In genomic region chr1:8170059-8170835, GRCh38 we compare ENCODE assay signal across 8 cellular contexts.
DNase-seq lines count a peak whose midpoint lies in the region; ATAC-seq, FAIRE-seq and TF ChIP-seq lines count a peak whose summit lies in the region.

No MANE protein-coding gene starts in this region.

- in situ Hi-C loops in HepG2 (cut with HindIII; ENCODE audit: extremely low pct_ligation_motif_present, low pct_unique_long_range_greater_than_20kb) = no loop called here
- in situ Hi-C loops in transverse colon (cut with MboI; ENCODE audit: low pct_ligation_motif_present in 1 of 4, low pct_unique_long_range_greater_than_20kb in 1 of 4, low sequenced_read_pairs in 3 of 4) = no loop called here

- CTCF ChIA-PET in activated CD4-positive, alpha-beta T cell treated with anti-CD3 and anti-CD28 coated beads, Interleukin-2, amount 10 ng/mL, durations not matched to agents 7 days and 5 days (lab: Charles Lee) = interaction anchor here (0.6 to 1.2 kb wide), 3 partner anchors 9 to 248 kb away, joined by 3 read pairs; no protein-coding TSS in a partner anchor
- CTCF ChIA-PET in activated CD4-positive, alpha-beta memory T cell treated with anti-CD3 and anti-CD28 coated beads for 36 hours (lab: Charles Lee) = interaction anchor here (1.0 to 1.6 kb wide), 2 partner anchors 139 to 155 kb away, joined by 3 to 4 read pairs; no protein-coding TSS in a partner anchor
- CTCF ChIA-PET in HepG2 (lab: Yijun Ruan, JAX; ENCODE audit: low intra/inter-chr PET ratio, low total read pairs) = no interaction called here

- peak; percentile 91 for ATAC-seq in HepG2
- ATAC-seq in HG02870 (IDR thresholded peaks at IDR 0.05; ENCODE audit: unreplicated experiment) = no peak
- ATAC-seq in GM19035 (IDR thresholded peaks at IDR 0.05; ENCODE audit: unreplicated experiment) = no peak

- H3K4me2 ChIP-seq in HepG2 (ENCODE audit: low read depth, low read length) = peak overlapping the region; percentile 67

- TSS peak; percentile 66 for BruUV-seq in HepG2 (replicated peaks; lab: Mats Ljungman, UMichigan)

- no peaks in the 10 kb centered on the region for H3K27me3 Mint-ChIP-seq in activated CD4-positive, alpha-beta T cell treated with anti-CD3 and anti-CD28 coated beads, Interleukin-2, amount 10 ng/mL, durations not matched to agents 7 days and 5 days
- H3K27me3 Mint-ChIP-seq in activated CD4-positive, alpha-beta memory T cell treated with anti-CD3 and anti-CD28 coated beads for 36 hours = no peaks in the 10 kb centered on the region

- H3K9me3 Mint-ChIP-seq in activated CD4-positive, alpha-beta T cell treated with anti-CD3 and anti-CD28 coated beads, Interleukin-2, amount 10 ng/mL, durations not matched to agents 7 days and 5 days = no peaks in the 10 kb centered on the region
- no peaks in the 10 kb centered on the region for H3K9me3 Mint-ChIP-seq in activated CD4-positive, alpha-beta memory T cell treated with anti-CD3 and anti-CD28 coated beads for 36 hours

- no peak overlapping the region for H2AFZ ChIP-seq in HepG2 (ENCODE audit: low read length)

- peak; percentile 11; the same call in 1 of the 2 replicates for TF ChIP-seq CTCF in HepG2 (CRISPR knock-in tag; IDR thresholded peaks at IDR 0.05)
- no peak for TF ChIP-seq CTCF in transverse colon (IDR thresholded peaks at IDR 0.05)

- peak; percentile 38 to 80; a peak in 3 of 4 replicates for TF ChIP-seq EP300 in HepG2 (IDR thresholded peaks at IDR 0.05; ENCODE audit: low read depth in 2 of 2, low read length in 2 of 2)
- no peak for TF ChIP-seq EP300 in HepG2 (CRISPR knock-in tag; IDR thresholded peaks at IDR 0.05; ENCODE audit: borderline replicate concordance)
- TF ChIP-seq EP300 in transverse colon (IDR thresholded peaks at IDR 0.05; ENCODE audit: low read depth) = no peak

- POLR2A ChIA-PET in activated CD4-positive, alpha-beta T cell treated with anti-CD3 and anti-CD28 coated beads, Interleukin-2, amount 10 ng/mL, durations not matched to agents 7 days and 5 days (lab: Charles Lee) = no interaction called here
- POLR2A ChIA-PET in activated CD4-positive, alpha-beta memory T cell treated with anti-CD3 and anti-CD28 coated beads for 36 hours (lab: Charles Lee) = no interaction called here
- POLR2A ChIA-PET in HepG2 (lab: Yijun Ruan, JAX) = interaction anchor here (0.7 to 7.2 kb wide), 26 partner anchors 9 to 155 kb away, joined by 3 to 106 read pairs (median 6); partner anchors contain the start of gene ERRFI1

- no peaks in the 10 kb centered on the region for H3K9me3 ChIP-seq in HepG2 (ENCODE audit: low read length)
- no peaks in the 10 kb centered on the region for H3K9me3 ChIP-seq in transverse colon

- no peaks in the 10 kb centered on the region for H4K20me1 ChIP-seq in HepG2 (ENCODE audit: insufficient read depth, low read length)

- H3K36me3 ChIP-seq in HepG2 (replicated peaks in 1 of 2; ENCODE audit: control insufficient read depth in 1 of 2, insufficient read depth in 2 of 2, low read length in 2 of 2) = no peaks in the 10 kb centered on the region
- H3K36me3 ChIP-seq in transverse colon = no peaks in the 10 kb centered on the region

- H3K4me3 Mint-ChIP-seq in activated CD4-positive, alpha-beta T cell treated with anti-CD3 and anti-CD28 coated beads, Interleukin-2, amount 10 ng/mL, durations not matched to agents 7 days and 5 days = no peak overlapping the region
- no peak overlapping the region for H3K4me3 Mint-ChIP-seq in activated CD4-positive, alpha-beta memory T cell treated with anti-CD3 and anti-CD28 coated beads for 36 hours

- H3K4me3 ChIP-seq in HepG2 (replicated peaks in 1 of 3; ENCODE audit: insufficient read depth in 1 of 3, low read depth in 2 of 3, low read length in 3 of 3) (peak overlapping the region in 1 of 3 experiments; percentile 42; a peak in 2 of 6 replicates), transverse colon (no peak overlapping the region)

- WGBS in HepG2 (ENCODE audit: low lambda C conversion rate) = 0% methylated on average over 6 of the region's 13 CpGs
- WGBS in transverse colon (ENCODE audit: low coverage in 1 of 2), 2 donors = 59% methylated on average over 13 of the region's 13 CpGs; no CpG with 5 or more reads in 1 of the 2 donors

- H3K79me2 ChIP-seq in HepG2 (ENCODE audit: insufficient read depth, low read length) = no peaks in the 10 kb centered on the region

- H3K27me3 ChIP-seq in HepG2 (ENCODE audit: control insufficient read depth in 1 of 2, insufficient read depth in 2 of 2, low read length in 2 of 2) (no peaks in the 10 kb centered on the region), transverse colon (no peaks in the 10 kb centered on the region)

- intact Hi-C loops in activated CD4-positive, alpha-beta memory T cell treated with anti-CD3 and anti-CD28 coated beads for 36 hours (cut with micrococcal nuclease) = no loop called here
- intact Hi-C loops in HepG2 (cut with micrococcal nuclease; ENCODE audit: unreplicated experiment) = no loop called here
- intact Hi-C loops in transverse colon (cut with DNase I; ENCODE audit: low total_unique reads) = no loop called here

- H3K27ac ChIP-seq in HepG2 (ENCODE audit: extremely low read length, insufficient read depth, low read length) (peak overlapping the region; percentile 97), transverse colon (peak overlapping the region; percentile 74 to 83 (median 78))

- H3K9ac ChIP-seq in HepG2 (ENCODE audit: insufficient read depth, low read depth, low read length) = peak overlapping the region; percentile 73

- peaks cover 6% of the 10 kb centered on the region for H3K36me3 Mint-ChIP-seq in activated CD4-positive, alpha-beta T cell treated with anti-CD3 and anti-CD28 coated beads, Interleukin-2, amount 10 ng/mL, durations not matched to agents 7 days and 5 days (ENCODE audit: low read depth)
- no peaks in the 10 kb centered on the region for H3K36me3 Mint-ChIP-seq in activated CD4-positive, alpha-beta memory T cell treated with anti-CD3 and anti-CD28 coated beads for 36 hours

- H3K27ac Mint-ChIP-seq in activated CD4-positive, alpha-beta T cell treated with anti-CD3 and anti-CD28 coated beads, Interleukin-2, amount 10 ng/mL, durations not matched to agents 7 days and 5 days = peak overlapping the region; percentile 95
- H3K27ac Mint-ChIP-seq in activated CD4-positive, alpha-beta memory T cell treated with anti-CD3 and anti-CD28 coated beads for 36 hours = peak overlapping the region; percentile 91

- TF ChIP-seq RAD21 in HepG2 (CRISPR knock-in tag; IDR thresholded peaks at IDR 0.05) = no peak; the same call in 1 of the 2 replicates

- no peak for DNase-seq in activated CD4-positive, alpha-beta T cell treated with anti-CD3 and anti-CD28 coated beads, Interleukin-2, amount 10 ng/mL, durations not matched to agents 7 days and 5 days
- no peak for DNase-seq in activated CD4-positive, alpha-beta T cell treated with anti-CD3 and anti-CD28 coated beads for 4 hours
- DNase-seq in activated CD4-positive, alpha-beta memory T cell treated with anti-CD3 and anti-CD28 coated beads for 36 hours = no peak
- DNase-seq in HepG2 (ENCODE audit: low spot score) (peak; percentile 80), transverse colon (no peak)
- no peak for DNase-seq in stimulated activated CD4-positive, alpha-beta T cell treated with anti-CD3 and anti-CD28 coated beads, Interleukin-4, amount 100 ng/mL, for 4 hours

- FAIRE-seq in HepG2 (lab: Jason Lieb, UNC) = peak; percentile 84

- TF ChIP-seq POLR2A in HepG2 (IDR thresholded peaks at IDR 0.05; ENCODE audit: insufficient read depth in 1 of 2, low read depth in 2 of 2, low read length in 2 of 2) (peak in 1 of 2 experiments; percentile 29; a peak in 2 of 4 replicates), transverse colon (IDR thresholded peaks at IDR 0.05) (no peak)

- H3K4me1 ChIP-seq in HepG2 (ENCODE audit: insufficient read depth, low read length) = peaks cover 81% of the 10 kb centered on the region
- peaks cover 14 to 35% (median 23%) of the 10 kb centered on the region in 4 donors for H3K4me1 ChIP-seq in transverse colon

- peaks cover 40% of the 10 kb centered on the region for H3K4me1 Mint-ChIP-seq in activated CD4-positive, alpha-beta T cell treated with anti-CD3 and anti-CD28 coated beads, Interleukin-2, amount 10 ng/mL, durations not matched to agents 7 days and 5 days
- H3K4me1 Mint-ChIP-seq in activated CD4-positive, alpha-beta memory T cell treated with anti-CD3 and anti-CD28 coated beads for 36 hours (ENCODE audit: low read depth) = peaks cover 38% of the 10 kb centered on the region

TF ChIP-seq in HepG2, 621 proteins besides CTCF, POLR2A, EP300 and RAD21 (continues in another document):
- TF ChIP-seq GABPA (IDR thresholded peaks at IDR 0.05; ENCODE audit: low read depth, low read length) (no peak), GABPA (CRISPR knock-in tag; IDR thresholded peaks at IDR 0.05; ENCODE audit: low read depth) (peak; percentile 41; the same call in 1 of the 2 replicates), MEIS2 (CRISPR knock-in tag; IDR thresholded peaks at IDR 0.05) (peak; percentile 61), SRSF9 (IDR thresholded peaks at IDR 0.05; ENCODE audit: borderline replicate concordance, insufficient read depth, low read depth, low read length, poor library complexity, severe bottlenecking) (no peak), RARA (CRISPR knock-in tag; IDR thresholded peaks at IDR 0.05) (peak; percentile 93), REPIN1 (CRISPR knock-in tag; IDR thresholded peaks at IDR 0.05; ENCODE audit: borderline replicate concordance, low read depth) (no peak; the same call in 1 of the 2 replicates), NFATC3 (CRISPR knock-in tag; IDR thresholded peaks at IDR 0.05) (no peak), ZNF740 (CRISPR knock-in tag; IDR thresholded peaks at IDR 0.05) (no peak)
- TF ChIP-seq, protein P1, sequence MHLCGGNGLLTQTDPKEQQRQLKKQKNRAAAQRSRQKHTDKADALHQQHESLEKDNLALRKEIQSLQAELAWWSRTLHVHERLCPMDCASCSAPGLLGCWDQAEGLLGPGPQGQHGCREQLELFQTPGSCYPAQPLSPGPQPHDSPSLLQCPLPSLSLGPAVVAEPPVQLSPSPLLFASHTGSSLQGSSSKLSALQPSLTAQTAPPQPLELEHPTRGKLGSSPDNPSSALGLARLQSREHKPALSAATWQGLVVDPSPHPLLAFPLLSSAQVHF (CRISPR knock-in tag; IDR thresholded peaks at IDR 0.05) = no peak
- TF ChIP-seq, protein P2, sequence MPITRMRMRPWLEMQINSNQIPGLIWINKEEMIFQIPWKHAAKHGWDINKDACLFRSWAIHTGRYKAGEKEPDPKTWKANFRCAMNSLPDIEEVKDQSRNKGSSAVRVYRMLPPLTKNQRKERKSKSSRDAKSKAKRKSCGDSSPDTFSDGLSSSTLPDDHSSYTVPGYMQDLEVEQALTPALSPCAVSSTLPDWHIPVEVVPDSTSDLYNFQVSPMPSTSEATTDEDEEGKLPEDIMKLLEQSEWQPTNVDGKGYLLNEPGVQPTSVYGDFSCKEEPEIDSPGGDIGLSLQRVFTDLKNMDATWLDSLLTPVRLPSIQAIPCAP (CRISPR knock-in tag; IDR thresholded peaks at IDR 0.05; ENCODE audit: low read depth) = no peak
